ENCODE assay signal across 10 cellular contexts in genomic region chr3:127761101-127761802, GRCh38.
DNase-seq lines count a peak whose midpoint lies in the region; ATAC-seq and TF ChIP-seq lines count a peak whose summit lies in the region.
"Had no signal": no experiment of that assay in that cellular context is flagged by ENCODE, and none has a peak within 500 bp of the region (broad histone marks: within the 10 kb centered on the region; RNA-seq: fewer than 3 reads in every experiment).

No MANE protein-coding gene starts in this region.

- peaks cover 8% of the 10 kb centered on the region for H3K9me3 Mint-ChIP-seq in dendritic cell treated with granulocyte-macrophage colony-stimulating factor and Interleukin-4, amounts not matched to agents 40 ng/mL and 50 ng/mL, for 4 days
- H3K9me3 Mint-ChIP-seq in glutamatergic neuron (ENCODE audit: unreplicated experiment), result peaks cover 4% of the 10 kb centered on the region

- H3K4me3 Mint-ChIP-seq in dendritic cell treated with granulocyte-macrophage colony-stimulating factor and Interleukin-4, amounts not matched to agents 40 ng/mL and 50 ng/mL, for 4 days, result peak overlapping the region; percentile 50
- no peak overlapping the region for H3K4me3 Mint-ChIP-seq in glutamatergic neuron (ENCODE audit: unreplicated experiment)

- no peak overlapping the region for H3K4me3 ChIP-seq in body of pancreas
- H3K4me3 ChIP-seq: MG63 had no signal

- ATAC-seq in HG03354 (IDR thresholded peaks at IDR 0.05; ENCODE audit: poor library complexity, severe bottlenecking, unreplicated experiment), result peak; percentile 47
- ATAC-seq in GM19463 (IDR thresholded peaks at IDR 0.05; ENCODE audit: unreplicated experiment), result no peak
- no peak for ATAC-seq in body of pancreas

- TF ChIP-seq CTCF in body of pancreas (IDR thresholded peaks at IDR 0.05) (no peak), glutamatergic neuron (IDR thresholded peaks at IDR 0.05; ENCODE audit: partially characterized antibody, unreplicated experiment) (no peak)

- WGBS in body of pancreas, 2 donors, result 71 to 74% methylated on average over 13 to 19 of the region's 19 CpGs

- no peaks in the 10 kb centered on the region for H3K9me3 ChIP-seq in body of pancreas
- H3K9me3 ChIP-seq: MG63 had no signal

- peaks cover 15% of the 10 kb centered on the region for H3K36me3 Mint-ChIP-seq in dendritic cell treated with granulocyte-macrophage colony-stimulating factor and Interleukin-4, amounts not matched to agents 40 ng/mL and 50 ng/mL, for 4 days (ENCODE audit: low read depth)
- H3K36me3 Mint-ChIP-seq in glutamatergic neuron (ENCODE audit: unreplicated experiment), result no peaks in the 10 kb centered on the region

- H3K27ac ChIP-seq in body of pancreas, result no peak overlapping the region

- peak overlapping the region; percentile 64 for H3K27ac Mint-ChIP-seq in dendritic cell treated with granulocyte-macrophage colony-stimulating factor and Interleukin-4, amounts not matched to agents 40 ng/mL and 50 ng/mL, for 4 days
- no peak overlapping the region for H3K27ac Mint-ChIP-seq in glutamatergic neuron (ENCODE audit: unreplicated experiment)

- H3K27me3 Mint-ChIP-seq in dendritic cell treated with granulocyte-macrophage colony-stimulating factor and Interleukin-4, amounts not matched to agents 40 ng/mL and 50 ng/mL, for 4 days, result peaks cover 39% of the 10 kb centered on the region
- H3K27me3 Mint-ChIP-seq in glutamatergic neuron (ENCODE audit: unreplicated experiment), result peaks cover 5% of the 10 kb centered on the region

- no peaks in the 10 kb centered on the region for H3K36me3 ChIP-seq in body of pancreas (replicated peaks in 1 of 2; ENCODE audit: insufficient read depth in 1 of 2, low read depth in 2 of 2)

- peaks cover 57% of the 10 kb centered on the region for H3K4me1 Mint-ChIP-seq in dendritic cell treated with granulocyte-macrophage colony-stimulating factor and Interleukin-4, amounts not matched to agents 40 ng/mL and 50 ng/mL, for 4 days (ENCODE audit: low read depth)
- H3K4me1 Mint-ChIP-seq in glutamatergic neuron (ENCODE audit: low read depth, unreplicated experiment), result peaks cover 20% of the 10 kb centered on the region

- TF ChIP-seq POLR2A in body of pancreas (IDR thresholded peaks at IDR 0.05), result no peak

- peak; percentile 79 for DNase-seq in G401 (ENCODE audit: low spot score)
- DNase-seq in occipital lobe (lab: John Stamatoyannopoulos, UW), result peak; percentile 45
- no peak for DNase-seq in body of pancreas
- no peak for DNase-seq in glutamatergic neuron
- DNase-seq in activated CD4-positive, alpha-beta T cell treated with anti-CD3 and anti-CD28 coated beads, Interleukin-2, amount 50 U/mL, for 1 hour, result no peak
- DNase-seq: MG63, T1000 had no signal

- H3K27me3 ChIP-seq in body of pancreas, result no peaks in the 10 kb centered on the region
- H3K27me3 ChIP-seq: MG63 had no signal

- peaks cover 7% of the 10 kb centered on the region for H3K4me1 ChIP-seq in body of pancreas

- in situ Hi-C loops in G401 (cut with HindIII; ENCODE audit: low sequenced_read_pairs), result no loop called here

- intact Hi-C loops in dendritic cell treated with granulocyte-macrophage colony-stimulating factor and Interleukin-4, amounts not matched to agents 40 ng/mL and 50 ng/mL, for 4 days (cut with micrococcal nuclease), result no loop called here
- intact Hi-C loops in body of pancreas (cut with DNase I), result no loop called here

Comparison
In these comparisons a context has a peak if more than half of its experiments do, and no peak if none do; other contexts are left out.
1. DNase-seq: peak in G401 (single experiment) and occipital lobe (single experiment); none in body of pancreas (0 of 4), glutamatergic neuron (single experiment) and activated CD4-positive, alpha-beta T cell treated with anti-CD3 and anti-CD28 coated beads, Interleukin-2, amount 50 U/mL, for 1 hour (single experiment).